Comparison of ENCODE assay signal across 13 cellular contexts in the genomic region with DNA sequence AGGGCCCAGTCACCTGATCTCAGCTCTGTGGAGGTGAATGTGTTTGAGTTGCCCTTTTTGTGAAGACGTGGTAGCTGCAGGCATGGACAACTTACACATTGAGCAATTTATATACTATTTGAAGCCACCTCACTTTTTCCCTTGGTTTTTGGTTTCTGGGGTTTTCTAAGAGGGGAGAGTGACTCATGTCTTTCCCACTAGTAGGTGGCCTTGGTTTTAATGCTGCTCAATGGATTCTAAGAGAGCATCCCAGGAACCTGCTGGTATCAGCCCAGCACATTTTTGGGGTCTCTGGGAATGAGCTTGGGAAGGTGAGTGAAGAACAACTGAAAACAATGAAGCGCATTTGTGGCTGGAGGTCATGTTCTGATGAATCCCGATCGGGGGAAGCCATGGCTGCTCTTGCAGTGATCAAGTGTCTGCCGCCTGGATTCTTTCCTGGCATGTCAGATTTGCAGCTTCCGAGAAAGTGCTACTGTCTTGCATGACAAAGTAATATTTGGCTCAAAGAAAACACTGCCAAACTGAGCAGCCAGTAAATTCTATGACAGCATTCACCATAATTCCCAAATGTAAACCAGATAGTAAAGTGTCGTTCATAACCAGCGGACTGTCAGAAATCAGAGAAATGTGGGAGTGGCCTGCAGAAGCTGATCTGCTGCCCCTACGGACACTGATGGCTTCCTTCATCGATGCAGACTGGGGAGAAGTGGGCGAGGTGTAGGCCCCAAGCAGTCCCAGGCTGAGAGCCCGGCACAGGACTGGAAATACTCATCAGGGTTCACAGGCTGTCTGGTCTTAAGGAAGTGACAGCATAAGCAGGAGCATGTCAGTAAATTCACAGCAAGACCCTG.
DNase-seq lines count a peak whose midpoint lies in the region; ATAC-seq and TF ChIP-seq lines count a peak whose summit lies in the region.
"Had no signal": no experiment of that assay in that cellular context is flagged by ENCODE, and none has a peak within 500 bp of the region (broad histone marks: within the 10 kb centered on the region; RNA-seq: fewer than 3 reads in every experiment).

No MANE protein-coding gene starts in this region.

- TF ChIP-seq CTCF in colonic mucosa (IDR thresholded peaks at IDR 0.05) (no peak), uterus (IDR thresholded peaks at IDR 0.05) (no peak)

- H3K36me3 ChIP-seq in colonic mucosa, result no peaks in the 10 kb centered on the region
- H3K36me3 ChIP-seq in muscle layer of colon (ENCODE audit: insufficient read depth, low read length), result peaks cover 15% of the 10 kb centered on the region
- no peaks in the 10 kb centered on the region for H3K36me3 ChIP-seq in uterus
- H3K36me3 ChIP-seq: ovary had no signal

- ATAC-seq in activated naive CD4-positive, alpha-beta T cell treated with anti-CD3 and anti-CD28 coated beads, Interleukin-2, amount 50 U/mL, for 72 hours, result peak; percentile 83 to 93
- ATAC-seq in GM18909 (IDR thresholded peaks at IDR 0.05; ENCODE audit: poor library complexity, unreplicated experiment), result no peak

- H3K27ac ChIP-seq in colonic mucosa (peak overlapping the region; percentile 25), muscle layer of colon (ENCODE audit: low read depth, low read length) (peak overlapping the region; percentile 76), uterus (peak overlapping the region; percentile 66 to 69)
- H3K27ac ChIP-seq: dorsolateral prefrontal cortex, ovary had no signal

- no peak for TF ChIP-seq POLR2A in uterus (IDR thresholded peaks at IDR 0.05)

- H3K9me3 ChIP-seq in colonic mucosa (no peaks in the 10 kb centered on the region), muscle layer of colon (ENCODE audit: low read length) (no peaks in the 10 kb centered on the region), uterus (no peaks in the 10 kb centered on the region)
- H3K9me3 ChIP-seq: ovary had no signal

- no peaks in the 10 kb centered on the region for H3K27me3 ChIP-seq in colonic mucosa
- H3K27me3 ChIP-seq in muscle layer of colon (ENCODE audit: control insufficient read depth in 1 of 2, insufficient read depth in 2 of 2, low read length in 2 of 2), result no peaks in the 10 kb centered on the region
- H3K27me3 ChIP-seq in uterus, result no peaks in the 10 kb centered on the region
- H3K27me3 ChIP-seq: dorsolateral prefrontal cortex, ovary had no signal

- H3K4me1 ChIP-seq in colonic mucosa (no peaks in the 10 kb centered on the region), muscle layer of colon (ENCODE audit: insufficient read depth, low read length) (peaks cover 67% of the 10 kb centered on the region), uterus (peaks cover 15 to 16% of the 10 kb centered on the region in 2 donors)

- no peaks in the 10 kb centered on the region for H3K9me3 Mint-ChIP-seq in activated naive CD4-positive, alpha-beta T cell treated with anti-CD3 and anti-CD28 coated beads, Interleukin-2, amount 50 U/mL, for 72 hours
- H3K9me3 Mint-ChIP-seq: activated T-helper 1 cell treated with anti-CD3 and anti-CD28 coated beads, Interleukin-12 subunit alpha, Interleukin-12 subunit beta, Interleukin-2, Interleukin-4 antibody, amounts not matched to agents 30 ng/mL and 10 ng/mL and 1 ng/mL, durations not matched to agents 14 hours and 24 hours and 36 hours had no signal

- no peak overlapping the region for H3K27ac Mint-ChIP-seq in activated naive CD4-positive, alpha-beta T cell treated with anti-CD3 and anti-CD28 coated beads, Interleukin-2, amount 50 U/mL, for 72 hours
- H3K27ac Mint-ChIP-seq: activated T-helper 1 cell treated with anti-CD3 and anti-CD28 coated beads, Interleukin-12 subunit alpha, Interleukin-12 subunit beta, Interleukin-2, Interleukin-4 antibody, amounts not matched to agents 30 ng/mL and 10 ng/mL and 1 ng/mL, durations not matched to agents 14 hours and 24 hours and 36 hours; B cell had no signal

- DNase-seq in activated naive CD4-positive, alpha-beta T cell treated with anti-CD3 and anti-CD28 coated beads, Interleukin-2, amount 50 U/mL, for 72 hours (ENCODE audit: low spot score in 2 of 2), result no peak
- DNase-seq in activated naive CD4-positive, alpha-beta T cell treated with Interleukin-2 at 50 U/mL for 16 hours, result no peak
- DNase-seq in colonic mucosa (no peak), uterus (no peak), NCI-H1048 (lab: John Stamatoyannopoulos, UW) (no peak), NCI-H1105 treated with DMSO at 0.1 percent for 48 hours (lab: John Stamatoyannopoulos, UW) (no peak)
- DNase-seq: dorsolateral prefrontal cortex, NCI-H1694 treated with DMSO at 0.1 percent for 48 hours, ovary had no signal

- intact Hi-C loops in colonic mucosa (cut with DNase I) (no loop called here), uterus (cut with DNase I; ENCODE audit: low total_unique reads) (no loop called here)

- H3K4me3 ChIP-seq in colonic mucosa (no peak overlapping the region), muscle layer of colon (ENCODE audit: low read depth in 1 of 2, low read length in 2 of 2) (no peak overlapping the region), uterus (no peak overlapping the region)
- H3K4me3 ChIP-seq: dorsolateral prefrontal cortex, ovary had no signal

- H3K9ac ChIP-seq in colonic mucosa (ENCODE audit: low read depth in 2 of 2, low read length in 2 of 2), result no peak overlapping the region
- peak overlapping the region; percentile 14 for H3K9ac ChIP-seq in muscle layer of colon (ENCODE audit: low read length)

- H3K36me3 Mint-ChIP-seq in activated naive CD4-positive, alpha-beta T cell treated with anti-CD3 and anti-CD28 coated beads, Interleukin-2, amount 50 U/mL, for 72 hours, result peaks cover 0 to 12% of the 10 kb centered on the region in 2 donors

Comparison
In these comparisons a context has a peak if more than half of its experiments do, and no peak if none do; other contexts are left out.
1. H3K27ac ChIP-seq: peak in every context shown above with its lines; median percentile 76 in muscle layer of colon; 68 in uterus; 25 in colonic mucosa.